ENCODE assay signal across 2 cellular contexts in genomic region chr7:73327449-73327848, GRCh38. TPM values are rescaled to one million over a fixed set of nuclear protein-coding genes. Genes with fewer than 3 reads are reported as not detected.
"Had no signal": no experiment of that assay in that cellular context is flagged by ENCODE, and none has a peak within 500 bp of the region (broad histone marks: within the 10 kb centered on the region; RNA-seq: fewer than 3 reads in every experiment).

No MANE protein-coding gene starts in this region.

RNA-seq across cellular contexts. Expression of gene TRIM50, which starts 0.4 kb away (rescaled TPM):
- total RNA-seq: G401, GM12878 had no signal
- polyA plus RNA-seq: GM12878 had no signal

RNA-seq across cellular contexts. Expression of gene FKBP6, which starts 0.5 kb away (rescaled TPM):
- total RNA-seq: G401, GM12878 had no signal
- polyA plus RNA-seq: GM12878 had no signal
